In the genomic region with DNA sequence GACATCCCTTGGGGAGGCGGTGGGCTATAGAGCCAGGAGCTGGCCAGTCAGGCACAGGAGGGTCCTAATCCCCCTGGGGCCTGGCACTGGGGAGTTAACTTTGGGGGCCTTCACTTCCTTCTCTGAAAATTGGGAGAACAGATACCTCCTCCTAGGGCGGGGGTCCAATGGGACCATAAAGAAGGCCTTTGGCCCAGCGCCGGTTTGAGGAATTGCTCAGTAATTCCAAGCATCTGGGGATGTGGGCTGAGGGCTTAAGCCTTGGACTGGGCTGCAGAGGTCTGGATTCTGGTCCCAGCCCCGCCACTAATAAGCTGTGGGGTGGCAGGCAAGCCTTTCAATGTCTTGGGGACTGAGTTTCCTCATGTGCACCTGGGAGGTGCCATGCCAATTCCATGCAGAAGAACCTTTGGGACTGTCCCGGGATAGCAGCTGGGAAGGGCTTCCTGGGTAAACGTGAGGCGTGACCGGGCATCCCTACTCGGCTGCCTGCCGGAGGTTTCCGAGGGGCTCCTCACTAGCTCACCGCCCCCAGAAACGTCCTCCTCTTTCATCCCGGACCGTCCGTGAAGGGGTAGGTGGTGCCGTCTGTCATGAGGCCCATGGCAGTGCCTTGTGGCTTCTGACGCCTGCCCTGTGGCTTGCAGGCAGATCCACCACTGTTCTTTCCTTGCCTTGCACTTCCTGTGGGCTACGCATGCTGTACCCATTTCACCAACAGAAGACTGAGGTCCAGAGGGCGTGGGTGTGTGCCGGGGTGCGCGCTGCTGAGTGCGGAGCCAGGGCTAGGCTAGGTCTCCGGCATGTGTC, we compare ENCODE assay signal across 26 cellular contexts.
DNase-seq lines count a peak whose midpoint lies in the region; ATAC-seq and TF ChIP-seq lines count a peak whose summit lies in the region.
"Had no signal": no experiment of that assay in that cellular context is flagged by ENCODE, and none has a peak within 500 bp of the region (broad histone marks: within the 10 kb centered on the region; RNA-seq: fewer than 3 reads in every experiment).

No MANE protein-coding gene starts in this region.

- POLR2A ChIA-PET in activated CD8-positive, alpha-beta T cell treated with anti-CD3 and anti-CD28 coated beads for 36 hours (lab: Charles Lee) = no interaction called here

- TF ChIP-seq CTCF in right atrium auricular region (IDR thresholded peaks at IDR 0.05) = no peak
- no peak for TF ChIP-seq CTCF in endodermal cell (conservative IDR thresholded peaks at IDR 0.05)
- TF ChIP-seq CTCF in uterus (IDR thresholded peaks at IDR 0.05) = no peak
- TF ChIP-seq CTCF in activated CD8-positive, alpha-beta T cell treated with anti-CD3 and anti-CD28 coated beads for 36 hours (IDR thresholded peaks at IDR 0.05) = no peak

- CTCF ChIA-PET in activated CD8-positive, alpha-beta T cell treated with anti-CD3 and anti-CD28 coated beads for 36 hours (lab: Charles Lee) = no interaction called here

- no peaks in the 10 kb centered on the region for H3K9me3 Mint-ChIP-seq in endodermal cell
- H3K9me3 Mint-ChIP-seq in natural killer cell treated with Interleukin-12 subunit alpha and Interleukin-12 subunit beta and Interleukin-15 and Interleukin-18, amount 100 ng/mL, for 72 hours = peaks cover 9% of the 10 kb centered on the region
- peaks cover 4% of the 10 kb centered on the region for H3K9me3 Mint-ChIP-seq in activated CD8-positive, alpha-beta T cell treated with anti-CD3 and anti-CD28 coated beads for 36 hours
- H3K9me3 Mint-ChIP-seq: brain, nephron progenitor cell had no signal

- no peak overlapping the region for H3K9ac ChIP-seq in endodermal cell (ENCODE audit: extremely low read depth, low read length, poor library complexity, severe bottlenecking)

- H3K27ac ChIP-seq in right atrium auricular region (no peak overlapping the region), endodermal cell (ENCODE audit: low read depth, low read length) (no peak overlapping the region), uterus (no peak overlapping the region)
- H3K27ac ChIP-seq: esophagus squamous epithelium, SJCRH30, tibial artery had no signal

- intact Hi-C loops in Right ventricle myocardium superior (cut with DNase I) (no loop called here), uterus (cut with DNase I; ENCODE audit: low total_unique reads) (no loop called here)
- intact Hi-C loops in activated CD8-positive, alpha-beta T cell treated with anti-CD3 and anti-CD28 coated beads for 36 hours (cut with micrococcal nuclease) = no loop called here

- H3K4me1 ChIP-seq in right atrium auricular region (no peaks in the 10 kb centered on the region), endodermal cell (ENCODE audit: control insufficient read depth, insufficient read depth, low read length) (no peaks in the 10 kb centered on the region), uterus (no peaks in the 10 kb centered on the region)
- H3K4me1 ChIP-seq: BE2C, esophagus squamous epithelium, tibial artery had no signal

- no peak overlapping the region for H3K4me3 Mint-ChIP-seq in endodermal cell
- no peak overlapping the region for H3K4me3 Mint-ChIP-seq in natural killer cell treated with Interleukin-12 subunit alpha and Interleukin-12 subunit beta and Interleukin-15 and Interleukin-18, amount 100 ng/mL, for 72 hours
- no peak overlapping the region for H3K4me3 Mint-ChIP-seq in activated CD8-positive, alpha-beta T cell treated with anti-CD3 and anti-CD28 coated beads for 36 hours
- H3K4me3 Mint-ChIP-seq: activated CD4-positive, alpha-beta T cell treated with anti-CD3 and anti-CD28 coated beads, Interleukin-2, amount 10 ng/mL, durations not matched to agents 7 days and 5 days; activated naive CD8-positive, alpha-beta T cell treated with anti-CD3 and anti-CD28 coated beads, Interleukin-2, amount 10 ng/mL, durations not matched to agents 7 days and 5 days; brain; nephron progenitor cell; stimulated activated naive CD8-positive, alpha-beta T cell treated with anti-CD3 and anti-CD28 coated beads, Interleukin-15, Interleukin-2, amounts not matched to agents 100 ng/mL and 50 ng/mL, for 24 hours; T-helper 1 cell treated with Interleukin-12 subunit alpha and Interleukin-12 subunit beta and Interleukin-4 antibody, amounts not matched to agents 30 μg/mL and 1 μg/mL, for 36 hours had no signal

- WGBS in endodermal cell (ENCODE audit: insufficient coverage in 1 of 2, insufficient read length in 1 of 2), 2 experiments = 80 to 82% methylated on average over 22 to 26 of the region's 26 CpGs

- H3K27me3 ChIP-seq in right atrium auricular region = no peaks in the 10 kb centered on the region
- no peaks in the 10 kb centered on the region for H3K27me3 ChIP-seq in endodermal cell (ENCODE audit: control insufficient read depth, insufficient read depth, low read length, poor library complexity, severe bottlenecking)
- H3K27me3 ChIP-seq in uterus = no peaks in the 10 kb centered on the region
- H3K27me3 ChIP-seq: BE2C, SJCRH30 had no signal

- no peak overlapping the region for H3K27ac Mint-ChIP-seq in endodermal cell
- no peak overlapping the region for H3K27ac Mint-ChIP-seq in natural killer cell treated with Interleukin-12 subunit alpha and Interleukin-12 subunit beta and Interleukin-15 and Interleukin-18, amount 100 ng/mL, for 72 hours
- H3K27ac Mint-ChIP-seq in activated CD8-positive, alpha-beta T cell treated with anti-CD3 and anti-CD28 coated beads for 36 hours = no peak overlapping the region
- H3K27ac Mint-ChIP-seq: activated CD4-positive, alpha-beta T cell treated with anti-CD3 and anti-CD28 coated beads, Interleukin-2, amount 10 ng/mL, durations not matched to agents 7 days and 5 days; activated naive CD8-positive, alpha-beta T cell treated with anti-CD3 and anti-CD28 coated beads, Interleukin-2, amount 10 ng/mL, durations not matched to agents 7 days and 5 days; brain; nephron progenitor cell; stimulated activated naive CD8-positive, alpha-beta T cell treated with anti-CD3 and anti-CD28 coated beads, Interleukin-15, Interleukin-2, amounts not matched to agents 100 ng/mL and 50 ng/mL, for 24 hours; T-helper 1 cell treated with Interleukin-12 subunit alpha and Interleukin-12 subunit beta and Interleukin-4 antibody, amounts not matched to agents 30 μg/mL and 1 μg/mL, for 36 hours had no signal

- H3K36me3 ChIP-seq in right atrium auricular region = no peaks in the 10 kb centered on the region
- H3K36me3 ChIP-seq in endodermal cell (ENCODE audit: control insufficient read depth, insufficient read depth, low read length) = no peaks in the 10 kb centered on the region
- H3K36me3 ChIP-seq in uterus = no peaks in the 10 kb centered on the region
- H3K36me3 ChIP-seq: BE2C, esophagus squamous epithelium, SJCRH30, tibial artery had no signal

- H3K27me3 Mint-ChIP-seq in endodermal cell (ENCODE audit: insufficient read depth) = peaks cover 3% of the 10 kb centered on the region
- H3K27me3 Mint-ChIP-seq in natural killer cell treated with Interleukin-12 subunit alpha and Interleukin-12 subunit beta and Interleukin-15 and Interleukin-18, amount 100 ng/mL, for 72 hours = peaks cover 12 to 15% of the 10 kb centered on the region in 2 donors
- H3K27me3 Mint-ChIP-seq in activated CD8-positive, alpha-beta T cell treated with anti-CD3 and anti-CD28 coated beads for 36 hours = no peaks in the 10 kb centered on the region
- H3K27me3 Mint-ChIP-seq: activated CD4-positive, alpha-beta T cell treated with anti-CD3 and anti-CD28 coated beads, Interleukin-2, amount 10 ng/mL, durations not matched to agents 7 days and 5 days; brain; stimulated activated naive CD8-positive, alpha-beta T cell treated with anti-CD3 and anti-CD28 coated beads, Interleukin-15, Interleukin-2, amounts not matched to agents 100 ng/mL and 50 ng/mL, for 24 hours had no signal

- H3K36me3 Mint-ChIP-seq in endodermal cell (ENCODE audit: low read depth) = no peaks in the 10 kb centered on the region
- peaks cover 10% of the 10 kb centered on the region for H3K36me3 Mint-ChIP-seq in natural killer cell treated with Interleukin-12 subunit alpha and Interleukin-12 subunit beta and Interleukin-15 and Interleukin-18, amount 100 ng/mL, for 72 hours
- no peaks in the 10 kb centered on the region for H3K36me3 Mint-ChIP-seq in activated CD8-positive, alpha-beta T cell treated with anti-CD3 and anti-CD28 coated beads for 36 hours (ENCODE audit: low read depth)
- H3K36me3 Mint-ChIP-seq: activated naive CD8-positive, alpha-beta T cell treated with anti-CD3 and anti-CD28 coated beads, Interleukin-2, amount 10 ng/mL, durations not matched to agents 7 days and 5 days; brain had no signal

- H3K4me1 Mint-ChIP-seq in endodermal cell = no peaks in the 10 kb centered on the region
- peaks cover 21 to 22% of the 10 kb centered on the region in 2 donors for H3K4me1 Mint-ChIP-seq in natural killer cell treated with Interleukin-12 subunit alpha and Interleukin-12 subunit beta and Interleukin-15 and Interleukin-18, amount 100 ng/mL, for 72 hours (ENCODE audit: low read depth in 2 of 2)
- H3K4me1 Mint-ChIP-seq in activated CD8-positive, alpha-beta T cell treated with anti-CD3 and anti-CD28 coated beads for 36 hours (ENCODE audit: low read depth) = peaks cover 6% of the 10 kb centered on the region
- H3K4me1 Mint-ChIP-seq: activated CD4-positive, alpha-beta T cell treated with anti-CD3 and anti-CD28 coated beads, Interleukin-2, amount 10 ng/mL, durations not matched to agents 7 days and 5 days; brain had no signal

- no peak for ATAC-seq in Right ventricle myocardium superior (ENCODE audit: poor library complexity)
- peak; percentile 59 to 60 for ATAC-seq in natural killer cell treated with Interleukin-12 subunit alpha and Interleukin-12 subunit beta and Interleukin-15 and Interleukin-18, amount 100 ng/mL, for 72 hours
- ATAC-seq in activated CD8-positive, alpha-beta T cell treated with anti-CD3 and anti-CD28 coated beads for 36 hours = no peak
- ATAC-seq: PC-3 had no signal

- H3K9me3 ChIP-seq in right atrium auricular region (no peaks in the 10 kb centered on the region), endodermal cell (ENCODE audit: control insufficient read depth, low read length) (no peaks in the 10 kb centered on the region), uterus (no peaks in the 10 kb centered on the region)
- H3K9me3 ChIP-seq: BE2C, esophagus squamous epithelium, SJCRH30, tibial artery had no signal

- no peak for TF ChIP-seq POLR2A in uterus (IDR thresholded peaks at IDR 0.05)

- peak; percentile 30 for DNase-seq in Right ventricle myocardium superior
- no peak for DNase-seq in right atrium auricular region (ENCODE audit: low spot score)
- peak; percentile 41 for DNase-seq in endodermal cell
- peak; percentile 59 for DNase-seq in natural killer cell treated with Interleukin-12 subunit alpha and Interleukin-12 subunit beta and Interleukin-15 and Interleukin-18, amount 100 ng/mL, for 72 hours (ENCODE audit: low spot score)
- DNase-seq in uterus = peak; percentile 12
- no peak for DNase-seq in SHP77 (lab: John Stamatoyannopoulos, UW)
- DNase-seq in HuH-7.5 (ENCODE audit: low spot score) = no peak
- DNase-seq in activated CD8-positive, alpha-beta T cell treated with anti-CD3 and anti-CD28 coated beads for 36 hours = no peak
- DNase-seq: activated CD4-positive, alpha-beta T cell treated with anti-CD3 and anti-CD28 coated beads, Interleukin-2, amount 10 ng/mL, durations not matched to agents 7 days and 5 days; activated effector memory CD4-positive, alpha-beta T cell treated with Interleukin-2 at 50 U/mL for 16 hours; activated naive CD8-positive, alpha-beta T cell treated with anti-CD3 and anti-CD28 coated beads, Interleukin-2, amount 10 ng/mL, durations not matched to agents 7 days and 5 days; BE2C; DMS79; effector CD8-positive, alpha-beta T cell; esophagus squamous epithelium; NCI-H1092 treated with DMSO at 0.1 percent for 48 hours; NCI-H1930; NCI-H345; nephron progenitor cell; PC-3; SJCRH30; stimulated activated CD4-positive, alpha-beta T cell treated with anti-CD3 and anti-CD28 coated beads, Interleukin-4, amount 100 ng/mL, for 1 hour had no signal

- H3K4me3 ChIP-seq in right atrium auricular region (no peak overlapping the region), endodermal cell (ENCODE audit: low read length) (no peak overlapping the region), uterus (no peak overlapping the region)
- H3K4me3 ChIP-seq: esophagus squamous epithelium, SJCRH30, tibial artery had no signal

Comparison
In these comparisons a context has a peak if more than half of its experiments do, and no peak if none do; other contexts are left out.
1. DNase-seq: peak in Right ventricle myocardium superior (single experiment), endodermal cell (single experiment), natural killer cell treated with Interleukin-12 subunit alpha and Interleukin-12 subunit beta and Interleukin-15 and Interleukin-18, amount 100 ng/mL, for 72 hours (single experiment) and uterus (2 of 2); none in right atrium auricular region (single experiment), SHP77 (0 of 2), HuH-7.5 (single experiment) and activated CD8-positive, alpha-beta T cell treated with anti-CD3 and anti-CD28 coated beads for 36 hours (single experiment).
2. ATAC-seq: peak in natural killer cell treated with Interleukin-12 subunit alpha and Interleukin-12 subunit beta and Interleukin-15 and Interleukin-18, amount 100 ng/mL, for 72 hours (2 of 2); none in Right ventricle myocardium superior (single experiment) and activated CD8-positive, alpha-beta T cell treated with anti-CD3 and anti-CD28 coated beads for 36 hours (single experiment).